17 cellular contexts compared by ENCODE assay signal in the genomic region with DNA sequence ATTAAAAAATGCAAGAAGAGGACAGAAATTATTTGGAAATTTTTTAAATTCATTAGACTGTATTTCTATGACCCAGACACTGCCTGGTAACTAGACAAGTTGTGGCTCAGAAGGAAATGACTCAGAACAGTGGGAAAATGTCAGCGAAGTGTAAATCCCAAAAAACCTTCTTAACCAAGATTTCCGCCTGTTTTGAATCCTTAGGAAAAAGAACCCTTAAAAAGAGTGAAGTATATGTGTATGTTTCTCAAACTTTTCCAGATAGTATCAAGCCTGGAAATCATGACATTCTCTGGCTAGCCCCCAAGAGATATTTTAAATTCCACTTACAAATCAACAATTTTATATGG. TPM values are rescaled to one million over a fixed set of nuclear protein-coding genes. Genes with fewer than 3 reads are reported as not detected.
A peak's percentile ranks its signal among the peaks of the same experiment; 100 is the strongest.
DNase-seq lines count a peak whose midpoint lies in the region; ATAC-seq and TF ChIP-seq lines count a peak whose summit lies in the region.
"Had no signal": no experiment of that assay in that cellular context is flagged by ENCODE, and none has a peak within 500 bp of the region (broad histone marks: within the 10 kb centered on the region; RNA-seq: fewer than 3 reads in every experiment).

No MANE protein-coding gene starts in this region.

- H3K79me2 ChIP-seq in osteoblast (ENCODE audit: insufficient read depth, low read length) = no peaks in the 10 kb centered on the region

- H3K4me3 Mint-ChIP-seq in activated T-cell treated with anti-CD3 and anti-CD28 coated beads, Interleukin-2, amount 50 U/mL, for 4 hours = no peak overlapping the region
- H3K4me3 Mint-ChIP-seq: activated naive CD8-positive, alpha-beta T cell treated with anti-CD3 and anti-CD28 coated beads, Interleukin-2, amount 50 U/mL, for 24 hours had no signal

- no peak overlapping the region for H2AFZ ChIP-seq in osteoblast (ENCODE audit: low read length)

- H3K27ac ChIP-seq in osteoblast (ENCODE audit: low read depth, low read length) = peak overlapping the region; percentile 3
- H3K27ac ChIP-seq: SK-N-MC had no signal

- no peak overlapping the region for H3K4me3 ChIP-seq in osteoblast (ENCODE audit: insufficient read depth, low read length)
- H3K4me3 ChIP-seq: SK-N-MC had no signal

- H3K4me2 ChIP-seq in osteoblast (ENCODE audit: insufficient read depth, low read length) = peak overlapping the region; percentile 35

- H3K9me3 ChIP-seq in osteoblast (ENCODE audit: low read depth, low read length) = no peaks in the 10 kb centered on the region

- H3K27me3 Mint-ChIP-seq in activated T-cell treated with anti-CD3 and anti-CD28 coated beads, Interleukin-2, amount 50 U/mL, for 4 hours (ENCODE audit: low read depth) = peaks cover 9% of the 10 kb centered on the region

- no peaks in the 10 kb centered on the region for H3K36me3 ChIP-seq in osteoblast (ENCODE audit: insufficient read depth, low read length)

- H4K20me1 ChIP-seq in osteoblast (ENCODE audit: insufficient read depth, low read length) = no peaks in the 10 kb centered on the region

- H3K4me1 Mint-ChIP-seq in activated T-cell treated with anti-CD3 and anti-CD28 coated beads, Interleukin-2, amount 50 U/mL, for 4 hours (ENCODE audit: low read depth) = peaks cover 3% of the 10 kb centered on the region
- H3K4me1 Mint-ChIP-seq: activated naive CD8-positive, alpha-beta T cell treated with anti-CD3 and anti-CD28 coated beads, Interleukin-2, amount 50 U/mL, for 24 hours had no signal

- H3K9me3 Mint-ChIP-seq in activated T-cell treated with anti-CD3 and anti-CD28 coated beads, Interleukin-2, amount 50 U/mL, for 4 hours = no peaks in the 10 kb centered on the region
- H3K9me3 Mint-ChIP-seq: activated naive CD8-positive, alpha-beta T cell treated with anti-CD3 and anti-CD28 coated beads, Interleukin-2, amount 50 U/mL, for 24 hours; activated T-helper 2 cell treated with anti-CD3 and anti-CD28 coated beads, Interferon-gamma antibody, Interleukin-2, Interleukin-4, amounts not matched to agents 10 μg/mL and 5 μg/mL and 100 μg/mL, durations not matched to agents 14 hours and 24 hours and 36 hours had no signal

- no peaks in the 10 kb centered on the region for H3K27me3 ChIP-seq in osteoblast (ENCODE audit: insufficient read depth, low read length)

- TF ChIP-seq CTCF in osteoblast (IDR thresholded peaks at IDR 0.05; ENCODE audit: extremely low read depth, low read depth, low read length) = no peak

- H3K36me3 Mint-ChIP-seq in activated T-cell treated with anti-CD3 and anti-CD28 coated beads, Interleukin-2, amount 50 U/mL, for 4 hours (ENCODE audit: insufficient read depth) = no peaks in the 10 kb centered on the region

- peaks cover 8% of the 10 kb centered on the region for H3K4me1 ChIP-seq in osteoblast (ENCODE audit: insufficient read depth, low read length)

- ATAC-seq in activated T-cell treated with anti-CD3 and anti-CD28 coated beads, Interleukin-2, amount 50 U/mL, for 4 hours = no peak
- ATAC-seq in GM18520 (IDR thresholded peaks at IDR 0.05; ENCODE audit: unreplicated experiment) (no peak), GM19452 (IDR thresholded peaks at IDR 0.05; ENCODE audit: unreplicated experiment) (no peak)
- ATAC-seq: activated naive CD8-positive, alpha-beta T cell treated with anti-CD3 and anti-CD28 coated beads, Interleukin-2, amount 50 U/mL, for 24 hours; HCT116; sciatic nerve had no signal

- peak; percentile 80 for DNase-seq in Daoy (ENCODE audit: low read depth)
- DNase-seq in RKO (ENCODE audit: low spot score) = peak; percentile 31
- DNase-seq in dermis blood vessel endothelial cell = peak; percentile 49
- peak; percentile 88 for DNase-seq in osteoblast (ENCODE audit: insufficient read length, low spot score, missing footprints)
- DNase-seq in NCI-H2171 (lab: John Stamatoyannopoulos, UW) = no peak
- no peak for DNase-seq in activated T-cell treated with anti-CD3 and anti-CD28 coated beads, Interleukin-2, amount 50 U/mL, for 4 hours
- DNase-seq: activated CD4-positive, alpha-beta T cell treated with anti-CD3 and anti-CD28 coated beads for 1 hour; activated naive CD8-positive, alpha-beta T cell treated with anti-CD3 and anti-CD28 coated beads, Interleukin-2, amount 50 U/mL, for 24 hours; NCI-H1417; NCI-H2171 treated with DMSO at 0.1 percent for 48 hours; NCI-H748 treated with DMSO at 0.1 percent for 48 hours had no signal

RNA-seq across cellular contexts. Expression of gene PLXNA4, which starts 42.7 kb away (rescaled TPM):
- total RNA-seq in Daoy (2014; rRNA removed; shearing (Covaris generic)) = 0.69 and 5.5 TPM in 2 replicates
- total RNA-seq in dermis blood vessel endothelial cell (1.5 and 14.9 TPM in 2 replicates), osteoblast (4.3 and 6.5 TPM in 2 replicates)
- total RNA-seq in activated T-cell treated with anti-CD3 and anti-CD28 coated beads, Interleukin-2, amount 50 U/mL, for 4 hours = under 1 TPM; 0.08 to 0.38 (median 0.08) TPM

Comparison
In these comparisons a context has a peak if more than half of its experiments do, and no peak if none do; other contexts are left out.
1. DNase-seq: peak in Daoy (single experiment), RKO (single experiment), dermis blood vessel endothelial cell (single experiment) and osteoblast (single experiment); none in NCI-H2171 (single experiment) and activated T-cell treated with anti-CD3 and anti-CD28 coated beads, Interleukin-2, amount 50 U/mL, for 4 hours (single experiment).